In the genomic region with DNA sequence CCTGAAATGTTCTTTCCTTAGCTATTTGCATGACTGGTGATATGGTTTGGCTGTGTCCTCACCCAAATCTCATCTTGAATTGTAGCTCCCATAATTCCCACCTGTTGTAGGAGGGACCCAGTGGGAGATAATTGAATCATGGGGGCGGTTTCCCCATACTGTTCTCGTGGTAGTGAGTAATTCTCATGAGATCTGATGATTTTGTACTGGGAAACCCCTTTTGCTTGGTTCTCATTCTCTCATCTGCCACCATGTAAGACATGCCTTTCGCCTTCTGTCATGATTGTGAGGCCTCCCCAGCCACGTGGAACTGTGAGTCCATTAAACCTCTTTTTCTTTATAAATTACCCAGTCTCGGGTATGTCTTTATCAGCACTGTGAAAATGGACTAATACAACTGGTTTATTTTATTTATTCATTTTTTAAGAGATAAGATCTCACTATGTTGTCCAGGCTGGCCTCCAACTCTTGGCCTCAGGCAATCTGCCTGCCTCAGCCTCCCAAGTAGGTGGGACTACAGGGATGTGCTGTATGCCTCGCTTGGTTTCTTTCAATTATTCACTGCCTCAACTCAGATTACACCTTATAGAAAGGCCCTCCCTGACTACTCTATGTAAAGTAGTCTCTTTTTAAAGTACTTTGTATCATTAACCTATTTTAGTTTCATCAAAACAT, we compare ENCODE assay signal across 11 cellular contexts. TPM values are rescaled to one million over a fixed set of nuclear protein-coding genes. Genes with fewer than 3 reads are reported as not detected.
DNase-seq lines count a peak whose midpoint lies in the region; ATAC-seq, FAIRE-seq and TF ChIP-seq lines count a peak whose summit lies in the region.
"Not testable (repeated sequence)": the region's sequence is repeated elsewhere in the genome, so short reads cannot be mapped to it uniquely, and the experiment has no call there.
"Had no signal": no experiment of that assay in that cellular context is flagged by ENCODE, and none has a peak within 500 bp of the region (broad histone marks: within the 10 kb centered on the region; RNA-seq: fewer than 3 reads in every experiment).

No MANE protein-coding gene starts in this region.

- not testable (repeated sequence) for H3K36me3 ChIP-seq in PC-3 (ENCODE audit: low read depth, low read length); bronchial epithelial cell (ENCODE audit: control insufficient read depth, insufficient read depth, low read length)

- H3K9me3 ChIP-seq in PC-3 (ENCODE audit: low read length), result not testable (repeated sequence)

- not testable (repeated sequence) for H3K79me2 ChIP-seq in PC-3 (ENCODE audit: low read length)

- not testable (repeated sequence) for H3F3A ChIP-seq in PC-3 (ENCODE audit: low read length, unreplicated experiment)

- CTCF ChIA-PET in PC-3 (lab: Charles Lee), result not testable (repeated sequence)

- not testable (repeated sequence) for H3K27me3 ChIP-seq in PC-3 (ENCODE audit: low read length); bronchial epithelial cell (ENCODE audit: control insufficient read depth, insufficient read depth, low read length)

- H3K9ac ChIP-seq in PC-3 (ENCODE audit: low read length), result not testable (repeated sequence)

- H2AFZ ChIP-seq in PC-3 (ENCODE audit: low read length), result not testable (repeated sequence)

- DNase-seq in HFFc6 (peak; percentile 2), PC-3 (peak; percentile 23), bronchial epithelial cell (ENCODE audit: low read depth) (peak; percentile 17), fibroblast of mammary gland (ENCODE audit: low read depth) (peak; percentile 39), renal cortical epithelial cell (ENCODE audit: low read depth) (peak; percentile 31)

- TF ChIP-seq CTCF in HFFc6 (IDR thresholded peaks at IDR 0.05); PC-3 (conservative IDR thresholded peaks at IDR 0.05; ENCODE audit: low read depth, low read length); bronchial epithelial cell (IDR thresholded peaks at IDR 0.05; ENCODE audit: insufficient read depth, low read length, severe bottlenecking); fibroblast of mammary gland (conservative IDR thresholded peaks at IDR 0.05; ENCODE audit: control insufficient read depth, insufficient read depth, low read depth, low read length); nephron (IDR thresholded peaks at IDR 0.05; ENCODE audit: unreplicated experiment in 3 of 3): not testable (repeated sequence)

- peaks cover 15% of the 10 kb centered on the region for H3K4me1 Mint-ChIP-seq in HFFc6 (ENCODE audit: low read depth)
- peaks cover 13% of the 10 kb centered on the region for H3K4me1 Mint-ChIP-seq in activated T-helper 17 cell treated with anti-CD3 and anti-CD28 coated beads, Interleukin-2, amount 50 U/mL, for 72 hours
- not testable (repeated sequence) for H3K4me1 Mint-ChIP-seq in nephron

- not testable (repeated sequence) for BruUV-seq in PC-3 (replicated peaks; lab: Mats Ljungman, UMichigan)

- H3K36me3 Mint-ChIP-seq in HFFc6 (ENCODE audit: low read depth); activated T-helper 17 cell treated with anti-CD3 and anti-CD28 coated beads, Interleukin-2, amount 50 U/mL, for 72 hours (ENCODE audit: low read depth); nephron (ENCODE audit: low read depth): not testable (repeated sequence)

- intact Hi-C loops in PC-3 (cut with micrococcal nuclease), result loop anchor here (5.0 kb wide), 1 partner anchor 651 kb away; no protein-coding TSS in a partner anchor

- H3K27ac Mint-ChIP-seq in HFFc6, nephron: not testable (repeated sequence)
- H3K27ac Mint-ChIP-seq in activated T-helper 17 cell treated with anti-CD3 and anti-CD28 coated beads, Interleukin-2, amount 50 U/mL, for 72 hours, result peak overlapping the region; percentile 30

- not testable (repeated sequence) for H3K4me2 ChIP-seq in PC-3 (ENCODE audit: low read length)

- H4K20me1 ChIP-seq in PC-3 (ENCODE audit: low read length), result not testable (repeated sequence)

- peak overlapping the region; percentile 63 for H3K27ac ChIP-seq in PC-3 (ENCODE audit: low read length)

- peaks cover 26% of the 10 kb centered on the region for H3K4me1 ChIP-seq in PC-3 (ENCODE audit: insufficient read depth, low read length)

- POLR2A ChIA-PET in PC-3 (lab: Charles Lee; ENCODE audit: unreplicated experiment), result not testable (repeated sequence)

- ATAC-seq in PC-3; activated T-helper 17 cell treated with anti-CD3 and anti-CD28 coated beads, Interleukin-2, amount 50 U/mL, for 72 hours (replicated peaks): not testable (repeated sequence)

- H3K4me3 Mint-ChIP-seq in HFFc6; activated T-helper 17 cell treated with anti-CD3 and anti-CD28 coated beads, Interleukin-2, amount 50 U/mL, for 72 hours: not testable (repeated sequence)
- H3K4me3 Mint-ChIP-seq in nephron, result peak overlapping the region in 2 of 3 experiments; percentile 38 to 58

- not testable (repeated sequence) for FAIRE-seq in bronchial epithelial cell (lab: Jason Lieb, UNC)

- H3K27me3 Mint-ChIP-seq in HFFc6 (ENCODE audit: insufficient read depth); activated T-helper 17 cell treated with anti-CD3 and anti-CD28 coated beads, Interleukin-2, amount 50 U/mL, for 72 hours; nephron (ENCODE audit: low read depth): not testable (repeated sequence)

- not testable (repeated sequence) for H3K9me2 ChIP-seq in PC-3 (replicated peaks; ENCODE audit: low read length)

- not testable (repeated sequence) for H3K9me3 Mint-ChIP-seq in HFFc6; activated T-helper 17 cell treated with anti-CD3 and anti-CD28 coated beads, Interleukin-2, amount 50 U/mL, for 72 hours; nephron

- H3K4me3 ChIP-seq in PC-3 (ENCODE audit: low read length); bronchial epithelial cell (ENCODE audit: low read depth, low read length); fibroblast of mammary gland (ENCODE audit: control insufficient read depth, low read depth, low read length): not testable (repeated sequence)

RNA-seq across cellular contexts. Expression of a gene that starts 7.7 kb away (rescaled TPM):
- total RNA-seq in HFFc6 (2021; fragmentation: NEBNext Ultra II Directional; extraction: Animal tissue kit (Norgen Biotek cat#: 25700)), result not detected
- total RNA-seq in PC-3 (2014; rRNA removed), result not detected in 2 replicates
- not detected for total RNA-seq in activated T-helper 17 cell treated with anti-CD3 and anti-CD28 coated beads, Interleukin-2, amount 50 U/mL, for 72 hours
- not detected in 2 replicates for total RNA-seq in bronchial epithelial cell
- total RNA-seq in renal cortical epithelial cell, result 0.35 and 0.55 TPM in 2 replicates
- total RNA-seq: CD4-positive, CD25-positive, alpha-beta regulatory T cell; CD8-positive, alpha-beta memory T cell; GM23338; HT1080 had no signal

RNA-seq across cellular contexts. Expression of a gene that starts 22.5 kb away (rescaled TPM):
- total RNA-seq in HFFc6 (2021; fragmentation: NEBNext Ultra II Directional; extraction: Animal tissue kit (Norgen Biotek cat#: 25700)), result 1 to 10 TPM in 2 of 6 experiments, under 1 TPM in 3, not detected in 1; 0.21 to 1.4 (median 0.51) TPM
- total RNA-seq in PC-3 (2014; rRNA removed), result 0.04 TPM in 1 of 2 replicates, not detected in the other
- total RNA-seq in activated T-helper 17 cell treated with anti-CD3 and anti-CD28 coated beads, Interleukin-2, amount 50 U/mL, for 72 hours, result under 1 TPM; 0.06 to 0.24 TPM
- total RNA-seq in bronchial epithelial cell, result 1.0 and 1.3 TPM in 2 replicates
- 1.6 and 4.9 TPM in 2 replicates for total RNA-seq in renal cortical epithelial cell
- total RNA-seq: HT1080 had no signal
